Comparison of ENCODE assay signal across 8 cellular contexts in genomic region chr3:13657660-13658435, GRCh38.
DNase-seq lines count a peak whose midpoint lies in the region; ATAC-seq and TF ChIP-seq lines count a peak whose summit lies in the region.

No MANE protein-coding gene starts in this region.

- peaks cover 11% of the 10 kb centered on the region for H3K4me1 ChIP-seq in HUES6 (ENCODE audit: control insufficient read depth, insufficient read depth, low read length)
- H3K4me1 ChIP-seq in left lung, result peaks cover 0 to 10% of the 10 kb centered on the region in 2 donors

- peaks cover 43% of the 10 kb centered on the region for H3K27me3 Mint-ChIP-seq in activated B cell treated with CpG ODN at 0.5 μM for 24 hours

- DNase-seq in AG09309 (ENCODE audit: low read depth) (no peak), activated B cell treated with CpG ODN at 0.5 μM for 24 hours (peak; percentile 46), left lung (no peak)
- DNase-seq in central memory CD4-positive, alpha-beta T cell, result peak; percentile 60
- peak; percentile 38 to 66 (median 43) for DNase-seq in stimulated activated CD4-positive, alpha-beta T cell treated with anti-CD3 and anti-CD28 coated beads, TNF-alpha, amount 100 ng/mL, for 24 hours (ENCODE audit: low read depth in 3 of 3)

- H3K9me3 ChIP-seq in HUES6 (ENCODE audit: control insufficient read depth, insufficient read depth, low read depth, low read length), result no peaks in the 10 kb centered on the region; the same call in 1 of the 2 replicates
- no peaks in the 10 kb centered on the region for H3K9me3 ChIP-seq in left lung

- H3K9ac ChIP-seq in HUES6 (ENCODE audit: low read length), result no peak overlapping the region

- peak; percentile 78 for ATAC-seq in GM18502 (IDR thresholded peaks at IDR 0.05; ENCODE audit: poor library complexity, unreplicated experiment)
- peak; percentile 86 for ATAC-seq in activated B cell treated with CpG ODN at 0.5 μM for 24 hours (ENCODE audit: low read depth)
- ATAC-seq in left lung, result peak; percentile 93
- ATAC-seq in GM21423 (IDR thresholded peaks at IDR 0.05; ENCODE audit: unreplicated experiment), result no peak

- H3K36me3 Mint-ChIP-seq in activated B cell treated with CpG ODN at 0.5 μM for 24 hours (ENCODE audit: low read depth), result no peaks in the 10 kb centered on the region

- no peaks in the 10 kb centered on the region for H3K36me3 ChIP-seq in HUES6 (ENCODE audit: control insufficient read depth, insufficient read depth, low read length)
- no peaks in the 10 kb centered on the region for H3K36me3 ChIP-seq in left lung

- H3K27me3 ChIP-seq in HUES6 (ENCODE audit: control insufficient read depth, insufficient read depth, low read length) (peaks cover 50% of the 10 kb centered on the region), left lung (peaks cover 3 to 59% of the 10 kb centered on the region in 2 donors)

- peaks cover 4% of the 10 kb centered on the region for H3K4me1 Mint-ChIP-seq in activated B cell treated with CpG ODN at 0.5 μM for 24 hours

- H3K4me3 Mint-ChIP-seq in activated B cell treated with CpG ODN at 0.5 μM for 24 hours, result no peak overlapping the region

- peak; percentile 98 for TF ChIP-seq CTCF in AG09309 (IDR thresholded peaks at IDR 0.05; ENCODE audit: control insufficient read depth, insufficient read depth, low read depth, low read length, missing control alignments)
- no peak for TF ChIP-seq CTCF in activated B cell treated with CpG ODN at 0.5 μM for 24 hours (IDR thresholded peaks at IDR 0.05)
- peak; percentile 40 to 69 for TF ChIP-seq CTCF in left lung (IDR thresholded peaks at IDR 0.05)

- H3K27ac ChIP-seq in HUES6 (ENCODE audit: low read depth, low read length), result no peak overlapping the region
- no peak overlapping the region for H3K27ac ChIP-seq in left lung

- H3K4me3 ChIP-seq in AG09309 (ENCODE audit: control insufficient read depth, low read depth, low read length) (no peak overlapping the region), HUES6 (ENCODE audit: low read depth, low read length) (peak overlapping the region; percentile 42; the same call in 1 of the 2 replicates), left lung (no peak overlapping the region)

- POLR2A ChIA-PET in activated B cell treated with CpG ODN at 0.5 μM for 24 hours (lab: Charles Lee), result no interaction called here

- CTCF ChIA-PET in activated B cell treated with CpG ODN at 0.5 μM for 24 hours (lab: Charles Lee), result interaction anchor here (0.9 to 2.7 kb wide), 7 partner anchors 10 to 1265 kb away, joined by 3 to 25 read pairs (median 5); no protein-coding TSS in a partner anchor

- intact Hi-C loops in activated B cell treated with CpG ODN at 0.5 μM for 24 hours (cut with micrococcal nuclease), result loop anchor here (1.0 to 10.0 kb wide), 3 partner anchors 227 to 809 kb away; partner anchors contain the start of genes CHCHD4 and TMEM43
- intact Hi-C loops in left lung (cut with DNase I), result loop anchor here (5.0 to 10.0 kb wide), 2 partner anchors 153 to 224 kb away; partner anchors contain the start of gene WNT7A (in 1 of the 2)

- H3K9me3 Mint-ChIP-seq in activated B cell treated with CpG ODN at 0.5 μM for 24 hours, result no peaks in the 10 kb centered on the region

- H3K27ac Mint-ChIP-seq in activated B cell treated with CpG ODN at 0.5 μM for 24 hours, result no peak overlapping the region

Comparison
In these comparisons a context has a peak if more than half of its experiments do, and no peak if none do; other contexts are left out.
1. DNase-seq: peak in activated B cell treated with CpG ODN at 0.5 μM for 24 hours (single experiment), central memory CD4-positive, alpha-beta T cell (single experiment) and stimulated activated CD4-positive, alpha-beta T cell treated with anti-CD3 and anti-CD28 coated beads, TNF-alpha, amount 100 ng/mL, for 24 hours (3 of 3); none in AG09309 (single experiment) and left lung (0 of 2).